ENCODE assay signal across 16 cellular contexts in genomic region chr15:81852826-81853225, GRCh38.
DNase-seq lines count a peak whose midpoint lies in the region; TF ChIP-seq lines count a peak whose summit lies in the region.
"Had no signal": no experiment of that assay in that cellular context is flagged by ENCODE, and none has a peak within 500 bp of the region (broad histone marks: within the 10 kb centered on the region; RNA-seq: fewer than 3 reads in every experiment).

No MANE protein-coding gene starts in this region.

- no peaks in the 10 kb centered on the region for H3K9me3 ChIP-seq in GM23248 (ENCODE audit: low read depth)

- no peaks in the 10 kb centered on the region for H3K79me2 ChIP-seq in GM23248 (ENCODE audit: insufficient read depth)

- peak; percentile 5 for DNase-seq in AG04449 (ENCODE audit: low read depth, low spot score)
- peak; percentile 4 for DNase-seq in GM23248
- peak; percentile 2 for DNase-seq in choroid plexus epithelial cell (ENCODE audit: low read depth)
- DNase-seq in NK-92 treated with Interleukin-12 subunit alpha and Interleukin-12 subunit beta, amount 100 ng/mL, for 24 hours (lab: John Stamatoyannopoulos, UW), result no peak
- DNase-seq in LoVo (ENCODE audit: low spot score), result no peak
- DNase-seq in activated CD8-positive, alpha-beta memory T cell treated with anti-CD3 and anti-CD28 coated beads, Interleukin-2, amount 50 U/mL, for 4 hours, result no peak
- DNase-seq: CD8-positive, alpha-beta T cell; COR-L47; DMS153; DMS79 treated with DMSO at 0.1 percent for 48 hours; GDM1; HCEC 1CT; HFFc6 had no signal

- no peaks in the 10 kb centered on the region; the same call in 1 of the 2 replicates for H3K27me3 ChIP-seq in GM23248 (replicated peaks; ENCODE audit: insufficient read depth)

- H3F3A ChIP-seq in GM23248 (ENCODE audit: insufficient read depth), result no peaks in the 10 kb centered on the region

- H3K27me3 Mint-ChIP-seq in nephron (ENCODE audit: low read depth), result no peaks in the 10 kb centered on the region

- POLR2A ChIA-PET in AG04449 (lab: Yijun Ruan, JAX), result no interaction called here

- H3K27ac Mint-ChIP-seq in nephron, result peak overlapping the region; percentile 55 to 92 (median 87)
- H3K27ac Mint-ChIP-seq: CD8-positive, alpha-beta T cell; HFFc6 had no signal

- H3K9ac ChIP-seq in GM23248, result no peak overlapping the region

- H3K4me3 Mint-ChIP-seq in nephron, result peak overlapping the region in 1 of 3 experiments; percentile 11
- H3K4me3 Mint-ChIP-seq: CD14-positive monocyte; CD8-positive, alpha-beta T cell; HFFc6 had no signal

- no peaks in the 10 kb centered on the region for H3K4me1 ChIP-seq in GM23248 (ENCODE audit: insufficient read depth)
- H3K4me1 ChIP-seq: A549 had no signal

- CTCF ChIA-PET in AG04449 (lab: Yijun Ruan, JAX), result no interaction called here

- no peaks in the 10 kb centered on the region for H3K9me3 Mint-ChIP-seq in nephron
- H3K9me3 Mint-ChIP-seq: CD8-positive, alpha-beta T cell had no signal

- no peaks in the 10 kb centered on the region for H4K20me1 ChIP-seq in GM23248 (ENCODE audit: insufficient read depth)

- H3K4me3 ChIP-seq in AG04449 (ENCODE audit: low read depth, low read length) (no peak overlapping the region), GM23248 (no peak overlapping the region), choroid plexus epithelial cell (ENCODE audit: low read depth, low read length) (no peak overlapping the region)
- H3K4me3 ChIP-seq: A549 had no signal

- no peaks in the 10 kb centered on the region for H3K9me2 ChIP-seq in GM23248 (ENCODE audit: insufficient read depth)

- WGBS in GM23248 (ENCODE audit: low coverage in 1 of 2, low lambda C conversion rate in 2 of 2, missing lambda C conversion rate in 2 of 2), 2 experiments, result 0% methylated on average over 2 of the region's 2 CpGs

- no peaks in the 10 kb centered on the region for H3K36me3 ChIP-seq in GM23248 (ENCODE audit: low read depth)

- in situ Hi-C loops in GM23248 (cut with MboI), result no loop called here

- no peak overlapping the region for H3K4me2 ChIP-seq in GM23248 (ENCODE audit: unreplicated experiment)
- H3K4me2 ChIP-seq: A549 had no signal

- peaks cover 39% of the 10 kb centered on the region for H3K4me1 Mint-ChIP-seq in nephron
- H3K4me1 Mint-ChIP-seq: CD14-positive monocyte had no signal

- peaks cover 12% of the 10 kb centered on the region for H3K36me3 Mint-ChIP-seq in nephron (ENCODE audit: low read depth)
- H3K36me3 Mint-ChIP-seq: CD14-positive monocyte; CD8-positive, alpha-beta T cell had no signal

- TF ChIP-seq CTCF in AG04449 (IDR thresholded peaks at IDR 0.05; ENCODE audit: insufficient read depth, low read length, missing control alignments), result no peak
- TF ChIP-seq CTCF in choroid plexus epithelial cell (conservative IDR thresholded peaks at IDR 0.05; ENCODE audit: low read depth, low read length), result no peak
- TF ChIP-seq CTCF in nephron (IDR thresholded peaks at IDR 0.05; ENCODE audit: unreplicated experiment in 3 of 3), result no peak

- no peak overlapping the region for H3K27ac ChIP-seq in GM23248
- H3K27ac ChIP-seq: A549 had no signal

- H2AFZ ChIP-seq in GM23248, result no peak overlapping the region

Comparison
In these comparisons a context has a peak if more than half of its experiments do, and no peak if none do; other contexts are left out.
1. DNase-seq: peak in AG04449 (single experiment), GM23248 (single experiment) and choroid plexus epithelial cell (single experiment); none in NK-92 treated with Interleukin-12 subunit alpha and Interleukin-12 subunit beta, amount 100 ng/mL, for 24 hours (single experiment), LoVo (single experiment) and activated CD8-positive, alpha-beta memory T cell treated with anti-CD3 and anti-CD28 coated beads, Interleukin-2, amount 50 U/mL, for 4 hours (single experiment).